In the genomic region with DNA sequence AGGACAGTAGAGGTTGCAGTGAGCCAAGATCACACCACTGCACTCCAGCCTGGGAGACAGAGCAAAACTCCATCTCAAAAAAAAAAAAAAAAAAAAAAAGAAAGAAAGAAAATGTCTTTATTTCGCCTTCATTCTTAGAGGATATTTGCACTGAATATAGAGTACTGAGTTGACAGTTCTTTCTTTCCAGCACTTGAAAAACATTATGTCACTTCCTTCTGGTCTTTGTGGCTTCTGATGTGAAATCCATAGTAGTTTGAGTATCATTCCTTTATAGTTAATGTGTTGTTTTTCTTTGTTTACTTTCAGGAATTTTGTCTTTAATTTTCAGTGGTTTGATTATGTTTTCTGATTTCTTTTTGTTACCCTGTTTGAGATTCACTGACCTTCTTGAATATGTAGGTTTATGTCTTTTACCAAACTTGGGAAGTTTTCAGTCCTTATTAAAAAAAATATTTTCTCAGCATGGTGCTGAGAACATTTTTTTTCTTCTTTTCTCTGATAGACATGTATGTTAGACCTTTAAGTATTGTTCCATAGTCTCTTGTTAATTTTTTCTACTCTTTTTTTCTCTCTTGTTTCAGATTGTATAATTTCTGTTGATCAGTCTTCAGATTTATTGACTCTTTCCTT, we compare ENCODE assay signal across 25 cellular contexts. TPM values are rescaled to one million over a fixed set of nuclear protein-coding genes. Genes with fewer than 3 reads are reported as not detected.
DNase-seq lines count a peak whose midpoint lies in the region; ATAC-seq and TF ChIP-seq lines count a peak whose summit lies in the region.
"Had no signal": no experiment of that assay in that cellular context is flagged by ENCODE, and none has a peak within 500 bp of the region (broad histone marks: within the 10 kb centered on the region; RNA-seq: fewer than 3 reads in every experiment).

No MANE protein-coding gene starts in this region.

- no peak for DNase-seq in activated CD8-positive, alpha-beta T cell treated with anti-CD3 and anti-CD28 coated beads, Interleukin-2, amount 10 ng/mL, durations not matched to agents 7 days and 5 days
- no peak for DNase-seq in activated CD8-positive, alpha-beta T cell treated with anti-CD3 and anti-CD28 coated beads for 36 hours
- DNase-seq in MV-4-11 (lab: John Stamatoyannopoulos, UW) (peak; percentile 29), choroid plexus epithelial cell (ENCODE audit: low read depth) (peak; percentile 44), pulmonary artery endothelial cell (ENCODE audit: low read depth, low spot score) (peak; percentile 8), NCI-H82 treated with DMSO at 0.1 percent for 48 hours (lab: John Stamatoyannopoulos, UW; ENCODE audit: unreplicated experiment) (no peak)
- no peak for DNase-seq in activated T-helper 1 cell treated with anti-CD3 and anti-CD28 coated beads, Interleukin-12 subunit alpha, Interleukin-12 subunit beta, Interleukin-2, Interleukin-4 antibody, amounts not matched to agents 30 ng/mL and 10 ng/mL and 1 ng/mL, durations not matched to agents 14 hours and 24 hours and 36 hours (ENCODE audit: low spot score)
- no peak for DNase-seq in effector memory CD8-positive, alpha-beta T cell
- DNase-seq: 8988T; activated CD4-positive, alpha-beta memory T cell treated with anti-CD3 and anti-CD28 coated beads for 36 hours; activated gamma-delta T cell treated with Interleukin-2 at 50 U/mL for 16 hours; amniotic stem cell; CD4-positive, alpha-beta memory T cell; DMS153; GOT3; mesendoderm; NCI-H1417; NCI-H2081 treated with DMSO at 0.1 percent for 48 hours; NCI-H345; OCI-M1; stimulated activated CD4-positive, alpha-beta T cell treated with anti-CD3 and anti-CD28 coated beads, Interleukin-1b, Interleukin-23, amount 100 ng/mL, for 48 hours; substantia nigra; upper lobe of left lung had no signal

- TF ChIP-seq CTCF in activated CD8-positive, alpha-beta T cell treated with anti-CD3 and anti-CD28 coated beads for 36 hours (IDR thresholded peaks at IDR 0.05): no peak
- no peak for TF ChIP-seq CTCF in choroid plexus epithelial cell (conservative IDR thresholded peaks at IDR 0.05; ENCODE audit: low read depth, low read length)

- H3K4me3 Mint-ChIP-seq in activated CD8-positive, alpha-beta T cell treated with anti-CD3 and anti-CD28 coated beads, Interleukin-2, amount 10 ng/mL, durations not matched to agents 7 days and 5 days: no peak overlapping the region
- no peak overlapping the region for H3K4me3 Mint-ChIP-seq in activated CD8-positive, alpha-beta T cell treated with anti-CD3 and anti-CD28 coated beads for 36 hours
- H3K4me3 Mint-ChIP-seq in activated T-helper 1 cell treated with anti-CD3 and anti-CD28 coated beads, Interleukin-12 subunit alpha, Interleukin-12 subunit beta, Interleukin-2, Interleukin-4 antibody, amounts not matched to agents 30 ng/mL and 10 ng/mL and 1 ng/mL, durations not matched to agents 14 hours and 24 hours and 36 hours: no peak overlapping the region
- H3K4me3 Mint-ChIP-seq in effector memory CD8-positive, alpha-beta T cell: no peak overlapping the region
- H3K4me3 Mint-ChIP-seq: activated CD4-positive, alpha-beta memory T cell treated with anti-CD3 and anti-CD28 coated beads for 36 hours; CD4-positive, alpha-beta memory T cell; dendritic cell treated with granulocyte-macrophage colony-stimulating factor and Interleukin-4, amounts not matched to agents 40 ng/mL and 50 ng/mL, for 4 days had no signal

- H3K27me3 Mint-ChIP-seq in activated CD8-positive, alpha-beta T cell treated with anti-CD3 and anti-CD28 coated beads, Interleukin-2, amount 10 ng/mL, durations not matched to agents 7 days and 5 days (ENCODE audit: low read depth): no peaks in the 10 kb centered on the region
- H3K27me3 Mint-ChIP-seq in activated CD8-positive, alpha-beta T cell treated with anti-CD3 and anti-CD28 coated beads for 36 hours: no peaks in the 10 kb centered on the region
- peaks cover 1% of the 10 kb centered on the region for H3K27me3 Mint-ChIP-seq in activated T-helper 1 cell treated with anti-CD3 and anti-CD28 coated beads, Interleukin-12 subunit alpha, Interleukin-12 subunit beta, Interleukin-2, Interleukin-4 antibody, amounts not matched to agents 30 ng/mL and 10 ng/mL and 1 ng/mL, durations not matched to agents 14 hours and 24 hours and 36 hours (ENCODE audit: insufficient read depth)
- H3K27me3 Mint-ChIP-seq in effector memory CD8-positive, alpha-beta T cell: no peaks in the 10 kb centered on the region
- H3K27me3 Mint-ChIP-seq: activated CD4-positive, alpha-beta memory T cell treated with anti-CD3 and anti-CD28 coated beads for 36 hours; dendritic cell treated with granulocyte-macrophage colony-stimulating factor and Interleukin-4, amounts not matched to agents 40 ng/mL and 50 ng/mL, for 4 days had no signal

- peaks cover 13% of the 10 kb centered on the region for H3K36me3 Mint-ChIP-seq in activated CD8-positive, alpha-beta T cell treated with anti-CD3 and anti-CD28 coated beads, Interleukin-2, amount 10 ng/mL, durations not matched to agents 7 days and 5 days (ENCODE audit: low read depth)
- H3K36me3 Mint-ChIP-seq in activated CD8-positive, alpha-beta T cell treated with anti-CD3 and anti-CD28 coated beads for 36 hours (ENCODE audit: low read depth): peaks cover 8% of the 10 kb centered on the region
- H3K36me3 Mint-ChIP-seq in activated T-helper 1 cell treated with anti-CD3 and anti-CD28 coated beads, Interleukin-12 subunit alpha, Interleukin-12 subunit beta, Interleukin-2, Interleukin-4 antibody, amounts not matched to agents 30 ng/mL and 10 ng/mL and 1 ng/mL, durations not matched to agents 14 hours and 24 hours and 36 hours (ENCODE audit: low read depth): peaks cover 10% of the 10 kb centered on the region
- no peaks in the 10 kb centered on the region for H3K36me3 Mint-ChIP-seq in effector memory CD8-positive, alpha-beta T cell (ENCODE audit: insufficient read depth)

- peaks cover 9% of the 10 kb centered on the region for H3K9me3 Mint-ChIP-seq in activated CD8-positive, alpha-beta T cell treated with anti-CD3 and anti-CD28 coated beads, Interleukin-2, amount 10 ng/mL, durations not matched to agents 7 days and 5 days (ENCODE audit: insufficient read depth)
- peaks cover 2% of the 10 kb centered on the region for H3K9me3 Mint-ChIP-seq in activated CD8-positive, alpha-beta T cell treated with anti-CD3 and anti-CD28 coated beads for 36 hours
- peaks cover 8% of the 10 kb centered on the region for H3K9me3 Mint-ChIP-seq in activated T-helper 1 cell treated with anti-CD3 and anti-CD28 coated beads, Interleukin-12 subunit alpha, Interleukin-12 subunit beta, Interleukin-2, Interleukin-4 antibody, amounts not matched to agents 30 ng/mL and 10 ng/mL and 1 ng/mL, durations not matched to agents 14 hours and 24 hours and 36 hours
- H3K9me3 Mint-ChIP-seq in effector memory CD8-positive, alpha-beta T cell: no peaks in the 10 kb centered on the region

- CTCF ChIA-PET in activated CD8-positive, alpha-beta T cell treated with anti-CD3 and anti-CD28 coated beads, Interleukin-2, amount 10 ng/mL, durations not matched to agents 7 days and 5 days (lab: Charles Lee): no interaction called here
- CTCF ChIA-PET in activated CD8-positive, alpha-beta T cell treated with anti-CD3 and anti-CD28 coated beads for 36 hours (lab: Charles Lee): no interaction called here

- ATAC-seq in activated CD8-positive, alpha-beta T cell treated with anti-CD3 and anti-CD28 coated beads, Interleukin-2, amount 10 ng/mL, durations not matched to agents 7 days and 5 days: no peak
- no peak for ATAC-seq in activated CD8-positive, alpha-beta T cell treated with anti-CD3 and anti-CD28 coated beads for 36 hours
- ATAC-seq in effector memory CD8-positive, alpha-beta T cell (replicated peaks): no peak
- ATAC-seq: HepG2 had no signal

- no peak overlapping the region for H3K4me3 ChIP-seq in choroid plexus epithelial cell (ENCODE audit: low read depth, low read length)
- H3K4me3 ChIP-seq: upper lobe of left lung had no signal

- H3K27ac Mint-ChIP-seq in activated CD8-positive, alpha-beta T cell treated with anti-CD3 and anti-CD28 coated beads, Interleukin-2, amount 10 ng/mL, durations not matched to agents 7 days and 5 days: peak overlapping the region; percentile 63
- H3K27ac Mint-ChIP-seq in activated CD8-positive, alpha-beta T cell treated with anti-CD3 and anti-CD28 coated beads for 36 hours: no peak overlapping the region
- H3K27ac Mint-ChIP-seq in activated T-helper 1 cell treated with anti-CD3 and anti-CD28 coated beads, Interleukin-12 subunit alpha, Interleukin-12 subunit beta, Interleukin-2, Interleukin-4 antibody, amounts not matched to agents 30 ng/mL and 10 ng/mL and 1 ng/mL, durations not matched to agents 14 hours and 24 hours and 36 hours: no peak overlapping the region
- H3K27ac Mint-ChIP-seq in effector memory CD8-positive, alpha-beta T cell: no peak overlapping the region
- H3K27ac Mint-ChIP-seq: activated CD4-positive, alpha-beta memory T cell treated with anti-CD3 and anti-CD28 coated beads for 36 hours; CD4-positive, alpha-beta memory T cell; dendritic cell treated with granulocyte-macrophage colony-stimulating factor and Interleukin-4, amounts not matched to agents 40 ng/mL and 50 ng/mL, for 4 days had no signal

- H3K4me1 Mint-ChIP-seq in activated CD8-positive, alpha-beta T cell treated with anti-CD3 and anti-CD28 coated beads, Interleukin-2, amount 10 ng/mL, durations not matched to agents 7 days and 5 days (ENCODE audit: low read depth): peaks cover 12% of the 10 kb centered on the region
- peaks cover 18% of the 10 kb centered on the region for H3K4me1 Mint-ChIP-seq in activated CD8-positive, alpha-beta T cell treated with anti-CD3 and anti-CD28 coated beads for 36 hours (ENCODE audit: low read depth)
- peaks cover 19% of the 10 kb centered on the region for H3K4me1 Mint-ChIP-seq in activated T-helper 1 cell treated with anti-CD3 and anti-CD28 coated beads, Interleukin-12 subunit alpha, Interleukin-12 subunit beta, Interleukin-2, Interleukin-4 antibody, amounts not matched to agents 30 ng/mL and 10 ng/mL and 1 ng/mL, durations not matched to agents 14 hours and 24 hours and 36 hours (ENCODE audit: low read depth)
- H3K4me1 Mint-ChIP-seq in effector memory CD8-positive, alpha-beta T cell (ENCODE audit: low read depth in 2 of 2): peaks cover 3 to 13% of the 10 kb centered on the region in 2 donors

- intact Hi-C loops in activated CD8-positive, alpha-beta T cell treated with anti-CD3 and anti-CD28 coated beads for 36 hours (cut with micrococcal nuclease): no loop called here
- intact Hi-C loops in activated T-helper 1 cell treated with anti-CD3 and anti-CD28 coated beads, Interleukin-12 subunit alpha, Interleukin-12 subunit beta, Interleukin-2, Interleukin-4 antibody, amounts not matched to agents 30 ng/mL and 10 ng/mL and 1 ng/mL, durations not matched to agents 14 hours and 24 hours and 36 hours (cut with micrococcal nuclease): no loop called here

- POLR2A ChIA-PET in activated CD8-positive, alpha-beta T cell treated with anti-CD3 and anti-CD28 coated beads, Interleukin-2, amount 10 ng/mL, durations not matched to agents 7 days and 5 days (lab: Charles Lee): no interaction called here
- POLR2A ChIA-PET in activated CD8-positive, alpha-beta T cell treated with anti-CD3 and anti-CD28 coated beads for 36 hours (lab: Charles Lee): no interaction called here

RNA-seq across cellular contexts. Expression of a gene that starts 50.1 kb away (rescaled TPM):
- 10 to 100 TPM; 11.4 to 12.2 TPM for total RNA-seq in activated CD8-positive, alpha-beta T cell treated with anti-CD3 and anti-CD28 coated beads, Interleukin-2, amount 10 ng/mL, durations not matched to agents 7 days and 5 days
- total RNA-seq in activated CD8-positive, alpha-beta T cell treated with anti-CD3 and anti-CD28 coated beads for 36 hours: 1 to 10 TPM; 8.4 to 9.2 TPM
- 23.3 and 28.6 TPM in 2 replicates for total RNA-seq in pulmonary artery endothelial cell
- total RNA-seq in activated T-helper 1 cell treated with anti-CD3 and anti-CD28 coated beads, Interleukin-12 subunit alpha, Interleukin-12 subunit beta, Interleukin-2, Interleukin-4 antibody, amounts not matched to agents 30 ng/mL and 10 ng/mL and 1 ng/mL, durations not matched to agents 14 hours and 24 hours and 36 hours: 8.6 and 9.7 TPM in 2 replicates

Comparison
In these comparisons a context has a peak if more than half of its experiments do, and no peak if none do; other contexts are left out.
1. DNase-seq: peak in MV-4-11 (single experiment), choroid plexus epithelial cell (single experiment) and pulmonary artery endothelial cell (single experiment); none in activated CD8-positive, alpha-beta T cell treated with anti-CD3 and anti-CD28 coated beads, Interleukin-2, amount 10 ng/mL, durations not matched to agents 7 days and 5 days (single experiment), activated CD8-positive, alpha-beta T cell treated with anti-CD3 and anti-CD28 coated beads for 36 hours (single experiment), NCI-H82 treated with DMSO at 0.1 percent for 48 hours (single experiment), activated T-helper 1 cell treated with anti-CD3 and anti-CD28 coated beads, Interleukin-12 subunit alpha, Interleukin-12 subunit beta, Interleukin-2, Interleukin-4 antibody, amounts not matched to agents 30 ng/mL and 10 ng/mL and 1 ng/mL, durations not matched to agents 14 hours and 24 hours and 36 hours (single experiment) and effector memory CD8-positive, alpha-beta T cell (0 of 3).